8 cellular contexts compared by ENCODE assay signal in the genomic region with DNA sequence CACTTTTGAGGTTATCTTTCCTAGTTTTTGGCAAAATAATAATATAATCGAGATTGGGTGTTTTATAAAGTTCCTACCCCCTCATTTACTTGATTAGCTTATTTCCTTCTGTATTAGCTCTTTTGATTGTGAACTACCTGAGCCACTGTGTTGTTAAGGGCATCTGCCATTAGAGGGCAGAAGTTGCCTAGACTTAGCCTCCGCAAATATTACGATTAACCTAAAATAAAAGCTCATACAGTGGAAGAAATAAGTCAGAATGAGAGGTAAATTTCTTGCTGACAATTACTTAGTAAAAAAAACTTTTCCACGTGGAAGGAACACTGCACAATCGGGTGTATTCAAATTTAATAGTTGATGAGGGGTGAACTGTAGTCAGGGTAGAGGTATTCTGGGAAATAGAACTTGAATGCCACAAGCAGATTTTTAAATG. TPM values are rescaled to one million over a fixed set of nuclear protein-coding genes. Genes with fewer than 3 reads are reported as not detected.
DNase-seq lines count a peak whose midpoint lies in the region; ATAC-seq and TF ChIP-seq lines count a peak whose summit lies in the region.

No MANE protein-coding gene starts in this region.

- intact Hi-C loops in colonic mucosa (cut with DNase I): loop anchor here (5.0 kb wide), 2 partner anchors 68 to 122 kb away; a partner anchor contains a TSS

- H3K9ac ChIP-seq in colonic mucosa (ENCODE audit: low read depth in 2 of 2, low read length in 2 of 2): no peak overlapping the region

- TF ChIP-seq EP300 in suprapubic skin (IDR thresholded peaks at IDR 0.05): no peak

- no peak for ATAC-seq in GM19395 (IDR thresholded peaks at IDR 0.05; ENCODE audit: unreplicated experiment)

- H3K4me1 ChIP-seq in colonic mucosa: peaks cover 4% of the 10 kb centered on the region
- H3K4me1 ChIP-seq in suprapubic skin: peaks cover 52% of the 10 kb centered on the region

- TF ChIP-seq CTCF in colonic mucosa (IDR thresholded peaks at IDR 0.05): peak; percentile 43
- peak; percentile 38 to 53 for TF ChIP-seq CTCF in suprapubic skin (IDR thresholded peaks at IDR 0.05)

- under 1% methylated on average over 5 of the region's 5 CpGs for WGBS in suprapubic skin

- H3K9me3 ChIP-seq in MG63: no peaks in the 10 kb centered on the region
- no peaks in the 10 kb centered on the region for H3K9me3 ChIP-seq in colonic mucosa
- no peaks in the 10 kb centered on the region for H3K9me3 ChIP-seq in suprapubic skin

- DNase-seq in activated gamma-delta T cell treated with Interleukin-2 at 50 U/mL for 16 hours (peak; percentile 26), activated gamma-delta T cell (lab: John Stamatoyannopoulos, UW) (no peak), MG63 (peak; percentile 26), T-helper 1 cell (peak in 4 of 5 donors; percentile 16 to 63 (median 28)), colonic mucosa (peak; percentile 66), medulla oblongata (ENCODE audit: extremely low spot score) (peak; percentile 80), suprapubic skin (ENCODE audit: low spot score in 2 of 2) (no peak)

- H3K4me3 ChIP-seq in MG63 (peak overlapping the region; percentile 100), colonic mucosa (peak overlapping the region; percentile 76), suprapubic skin (peak overlapping the region; percentile 91)

- H3K27me3 ChIP-seq in MG63: no peaks in the 10 kb centered on the region
- no peaks in the 10 kb centered on the region for H3K27me3 ChIP-seq in colonic mucosa
- no peaks in the 10 kb centered on the region for H3K27me3 ChIP-seq in suprapubic skin

- H3K36me3 ChIP-seq in MG63 (peaks cover 51% of the 10 kb centered on the region), colonic mucosa (peaks cover 10% of the 10 kb centered on the region), suprapubic skin (peaks cover 41% of the 10 kb centered on the region)

- H3K27ac ChIP-seq in colonic mucosa: peak overlapping the region; percentile 100
- peak overlapping the region; percentile 99 for H3K27ac ChIP-seq in suprapubic skin

- no peak for TF ChIP-seq POLR2A in suprapubic skin (IDR thresholded peaks at IDR 0.05)

RNA-seq across cellular contexts. Expression of a gene that starts 2.3 kb away (rescaled TPM):
- total RNA-seq in MG63 (2014; rRNA removed; shearing (Covaris generic); ENCODE audit: low replicate concordance): 121 and 188 TPM in 2 replicates
- total RNA-seq in colonic mucosa: 100 to 1,000 TPM; 680 to 810 TPM
- total RNA-seq in suprapubic skin: 100 to 1,000 TPM; 224 to 510 (median 444) TPM

Comparison
In these comparisons a context has a peak if more than half of its experiments do, and no peak if none do; other contexts are left out.
1. DNase-seq: peak in activated gamma-delta T cell treated with Interleukin-2 at 50 U/mL for 16 hours (single experiment), MG63 (single experiment), T-helper 1 cell (4 of 5), colonic mucosa (single experiment) and medulla oblongata (single experiment); none in activated gamma-delta T cell (single experiment) and suprapubic skin (0 of 2).
2. Peak in every context shown above with its lines, with median percentiles within 50 percentile points of each other: H3K4me3 ChIP-seq.